In the genomic region with DNA sequence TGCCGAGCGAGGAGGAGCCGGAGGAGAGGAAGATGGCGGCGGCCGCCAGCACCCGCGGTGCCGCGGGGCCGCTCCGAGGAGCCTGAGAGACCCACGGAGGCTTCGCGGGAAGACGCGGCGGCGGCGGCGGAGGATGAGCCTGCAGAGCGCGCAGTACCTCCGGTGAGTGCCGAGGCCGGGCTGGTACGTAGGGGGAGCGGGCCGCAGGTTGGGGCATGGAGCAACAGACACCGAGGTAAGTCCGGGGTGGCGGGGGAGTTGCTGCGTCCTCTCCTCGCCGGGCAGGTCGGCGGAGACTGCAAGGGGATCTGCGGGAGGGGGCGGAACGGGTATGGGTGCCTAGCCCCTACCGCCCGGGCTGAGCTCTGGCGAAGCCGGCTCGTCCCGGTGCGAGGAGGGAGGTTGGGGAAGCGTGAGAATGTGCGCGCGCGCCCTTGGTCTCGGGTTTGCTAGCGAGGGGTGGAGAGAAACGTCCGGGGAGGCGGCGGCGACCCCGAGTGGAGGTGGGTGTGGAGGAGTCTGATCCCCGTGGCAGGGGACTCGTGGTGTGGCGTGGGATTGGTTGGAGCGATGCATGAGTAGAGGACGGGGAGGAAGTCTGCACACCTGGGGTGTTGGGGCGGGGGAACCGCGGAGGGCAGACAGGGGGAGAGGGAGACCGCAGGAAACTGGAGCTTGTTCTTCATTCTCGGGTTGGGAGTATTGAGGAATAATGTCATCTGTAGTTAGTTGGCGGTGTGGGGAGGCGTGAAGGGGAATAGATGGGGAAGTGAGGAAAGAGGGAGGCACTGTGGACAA, we compare ENCODE assay signal across 8 cellular contexts. TPM values are rescaled to one million over a fixed set of nuclear protein-coding genes. Genes with fewer than 3 reads are reported as not detected.
DNase-seq lines count a peak whose midpoint lies in the region; ATAC-seq lines count a peak whose summit lies in the region.

A gene with protein sequence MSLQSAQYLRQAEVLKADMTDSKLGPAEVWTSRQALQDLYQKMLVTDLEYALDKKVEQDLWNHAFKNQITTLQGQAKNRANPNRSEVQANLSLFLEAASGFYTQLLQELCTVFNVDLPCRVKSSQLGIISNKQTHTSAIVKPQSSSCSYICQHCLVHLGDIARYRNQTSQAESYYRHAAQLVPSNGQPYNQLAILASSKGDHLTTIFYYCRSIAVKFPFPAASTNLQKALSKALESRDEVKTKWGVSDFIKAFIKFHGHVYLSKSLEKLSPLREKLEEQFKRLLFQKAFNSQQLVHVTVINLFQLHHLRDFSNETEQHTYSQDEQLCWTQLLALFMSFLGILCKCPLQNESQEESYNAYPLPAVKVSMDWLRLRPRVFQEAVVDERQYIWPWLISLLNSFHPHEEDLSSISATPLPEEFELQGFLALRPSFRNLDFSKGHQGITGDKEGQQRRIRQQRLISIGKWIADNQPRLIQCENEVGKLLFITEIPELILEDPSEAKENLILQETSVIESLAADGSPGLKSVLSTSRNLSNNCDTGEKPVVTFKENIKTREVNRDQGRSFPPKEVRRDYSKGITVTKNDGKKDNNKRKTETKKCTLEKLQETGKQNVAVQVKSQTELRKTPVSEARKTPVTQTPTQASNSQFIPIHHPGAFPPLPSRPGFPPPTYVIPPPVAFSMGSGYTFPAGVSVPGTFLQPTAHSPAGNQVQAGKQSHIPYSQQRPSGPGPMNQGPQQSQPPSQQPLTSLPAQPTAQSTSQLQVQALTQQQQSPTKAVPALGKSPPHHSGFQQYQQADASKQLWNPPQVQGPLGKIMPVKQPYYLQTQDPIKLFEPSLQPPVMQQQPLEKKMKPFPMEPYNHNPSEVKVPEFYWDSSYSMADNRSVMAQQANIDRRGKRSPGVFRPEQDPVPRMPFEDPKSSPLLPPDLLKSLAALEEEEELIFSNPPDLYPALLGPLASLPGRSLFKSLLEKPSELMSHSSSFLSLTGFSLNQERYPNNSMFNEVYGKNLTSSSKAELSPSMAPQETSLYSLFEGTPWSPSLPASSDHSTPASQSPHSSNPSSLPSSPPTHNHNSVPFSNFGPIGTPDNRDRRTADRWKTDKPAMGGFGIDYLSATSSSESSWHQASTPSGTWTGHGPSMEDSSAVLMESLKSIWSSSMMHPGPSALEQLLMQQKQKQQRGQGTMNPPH (plus strand): TSS at position 12 of the 798 bp plus-strand sequence. CDS start 122 bp downstream, at position 134.

- H3K9ac ChIP-seq in SK-N-MC (ENCODE audit: insufficient read length): peak within 1 kb of the TSS; percentile 99

- H3K4me3 ChIP-seq in SK-N-MC: peak within 1 kb of the TSS; percentile 96

- ATAC-seq in GM18907 (IDR thresholded peaks at IDR 0.05; ENCODE audit: unreplicated experiment): peak; percentile 20
- peak; percentile 18 for ATAC-seq in HG03280 (IDR thresholded peaks at IDR 0.05; ENCODE audit: unreplicated experiment)
- no peak for ATAC-seq in sciatic nerve

- no peaks in the 10 kb centered on the region; the same call in 1 of the 2 replicates for H3K36me3 ChIP-seq in SK-N-MC (ENCODE audit: insufficient read depth, low read length)

- DNase-seq in AG08396 (ENCODE audit: low spot score): peak; percentile 48
- no peak for DNase-seq in SK-N-MC (ENCODE audit: low read depth, low spot score)
- DNase-seq in amniotic stem cell (lab: John Stamatoyannopoulos, UW): peak; percentile 42
- DNase-seq in hepatic stellate cell (ENCODE audit: low spot score): peak; percentile 29
- DNase-seq in sciatic nerve (ENCODE audit: low spot score): peak; percentile 81
- no peak for DNase-seq in NCI-H2029 (lab: John Stamatoyannopoulos, UW)

- intact Hi-C loops in sciatic nerve (cut with DNase I): no loop called here

- no peaks in the 10 kb centered on the region for H3K9me3 ChIP-seq in SK-N-MC (ENCODE audit: low read depth, low read length)

- peak within 1 kb of the TSS; percentile 100 for H3K27ac ChIP-seq in SK-N-MC

RNA-seq across cellular contexts. Expression of the gene that starts here (rescaled TPM):
- total RNA-seq in sciatic nerve: 75.2 TPM

Comparison
In these comparisons a context has a peak if more than half of its experiments do, and no peak if none do; other contexts are left out.
1. DNase-seq: peak in AG08396 (single experiment), amniotic stem cell (single experiment), hepatic stellate cell (single experiment) and sciatic nerve (single experiment); none in SK-N-MC (single experiment) and NCI-H2029 (single experiment).